In genomic region chr14:93976477-93977057, GRCh38 we compare ENCODE assay signal across 9 cellular contexts. TPM values are rescaled to one million over a fixed set of nuclear protein-coding genes. Genes with fewer than 3 reads are reported as not detected.
DNase-seq lines count a peak whose midpoint lies in the region; ATAC-seq and TF ChIP-seq lines count a peak whose summit lies in the region.
"Had no signal": no experiment of that assay in that cellular context is flagged by ENCODE, and none has a peak within 500 bp of the region (broad histone marks: within the 10 kb centered on the region; RNA-seq: fewer than 3 reads in every experiment).

Gene ASB2, minus strand, starts transcription at chr14:93976570. Its CDS starts 12,031 bp downstream, at chr14:93964539.

- H3K27ac ChIP-seq in foreskin keratinocyte = no peak within 1 kb of the TSS
- H3K27ac ChIP-seq: 22Rv1 had no signal

- H3K4me1 ChIP-seq in foreskin keratinocyte = no peaks in the 10 kb centered on the region

- peaks cover 14% of the 10 kb centered on the region for H3K27me3 ChIP-seq in foreskin keratinocyte

- H3K27me3 Mint-ChIP-seq in activated T-helper 2 cell treated with anti-CD3 and anti-CD28 coated beads, Interferon-gamma antibody, Interleukin-2, Interleukin-4, amounts not matched to agents 10 μg/mL and 5 μg/mL and 100 μg/mL, durations not matched to agents 14 hours and 24 hours and 36 hours (ENCODE audit: low read depth) = no peaks in the 10 kb centered on the region
- H3K27me3 Mint-ChIP-seq in naive thymus-derived CD8-positive, alpha-beta T cell = peaks cover 1 to 15% (median 6%) of the 10 kb centered on the region in 5 donors

- H3K4me1 Mint-ChIP-seq in activated T-helper 2 cell treated with anti-CD3 and anti-CD28 coated beads, Interferon-gamma antibody, Interleukin-2, Interleukin-4, amounts not matched to agents 10 μg/mL and 5 μg/mL and 100 μg/mL, durations not matched to agents 14 hours and 24 hours and 36 hours (ENCODE audit: low read depth) = peaks cover 82% of the 10 kb centered on the region
- peaks cover 26 to 66% (median 52%) of the 10 kb centered on the region in 4 donors for H3K4me1 Mint-ChIP-seq in naive thymus-derived CD8-positive, alpha-beta T cell

- TF ChIP-seq CTCF in foreskin keratinocyte (conservative IDR thresholded peaks at IDR 0.05) = no peak

- ATAC-seq in HG02981 (IDR thresholded peaks at IDR 0.05; ENCODE audit: unreplicated experiment) (peak; percentile 11), foreskin keratinocyte (no peak)
- no peak for ATAC-seq in naive thymus-derived CD8-positive, alpha-beta T cell

- POLR2A ChIA-PET in naive thymus-derived CD8-positive, alpha-beta T cell (lab: Charles Lee) = interaction anchor here (0.6 to 1.7 kb wide), 2 partner anchors 14 to 26 kb away, joined by 4 read pairs; no protein-coding TSS in a partner anchor

- peak within 1 kb of the TSS; percentile 83 for H3K4me3 Mint-ChIP-seq in activated T-helper 2 cell treated with anti-CD3 and anti-CD28 coated beads, Interferon-gamma antibody, Interleukin-2, Interleukin-4, amounts not matched to agents 10 μg/mL and 5 μg/mL and 100 μg/mL, durations not matched to agents 14 hours and 24 hours and 36 hours (ENCODE audit: low read depth)
- peak within 1 kb of the TSS in 7 of 10 donors; percentile 5 to 69 (median 49) for H3K4me3 Mint-ChIP-seq in naive thymus-derived CD8-positive, alpha-beta T cell

- peaks cover 42% of the 10 kb centered on the region for H3K36me3 Mint-ChIP-seq in activated T-helper 2 cell treated with anti-CD3 and anti-CD28 coated beads, Interferon-gamma antibody, Interleukin-2, Interleukin-4, amounts not matched to agents 10 μg/mL and 5 μg/mL and 100 μg/mL, durations not matched to agents 14 hours and 24 hours and 36 hours (ENCODE audit: low read depth)
- peaks cover 0 to 14% (median 9%) of the 10 kb centered on the region in 3 donors for H3K36me3 Mint-ChIP-seq in naive thymus-derived CD8-positive, alpha-beta T cell

- intact Hi-C loops in activated T-helper 2 cell treated with anti-CD3 and anti-CD28 coated beads, Interferon-gamma antibody, Interleukin-2, Interleukin-4, amounts not matched to agents 10 μg/mL and 5 μg/mL and 100 μg/mL, durations not matched to agents 14 hours and 24 hours and 36 hours (cut with micrococcal nuclease) = loop anchor here (1.0 to 10.0 kb wide), 8 partner anchors 13 to 1546 kb away; partner anchors contain the start of gene ITPK1

- DNase-seq in DMS53 (lab: John Stamatoyannopoulos, UW) (peak; percentile 8), DMS53 treated with DMSO at 0.1 percent for 48 hours (lab: John Stamatoyannopoulos, UW; ENCODE audit: unreplicated experiment) (no peak), NCI-H82 treated with DMSO at 0.1 percent for 48 hours (lab: John Stamatoyannopoulos, UW; ENCODE audit: unreplicated experiment) (no peak), foreskin keratinocyte (no peak), AG08395 (ENCODE audit: low spot score) (no peak)
- peak; percentile 37 for DNase-seq in activated T-helper 2 cell treated with anti-CD3 and anti-CD28 coated beads, Interferon-gamma antibody, Interleukin-2, Interleukin-4, amounts not matched to agents 10 μg/mL and 5 μg/mL and 100 μg/mL, durations not matched to agents 14 hours and 24 hours and 36 hours (ENCODE audit: low spot score)
- no peak for DNase-seq in naive thymus-derived CD8-positive, alpha-beta T cell

- H3K9me3 Mint-ChIP-seq in activated T-helper 2 cell treated with anti-CD3 and anti-CD28 coated beads, Interferon-gamma antibody, Interleukin-2, Interleukin-4, amounts not matched to agents 10 μg/mL and 5 μg/mL and 100 μg/mL, durations not matched to agents 14 hours and 24 hours and 36 hours = peaks cover 8% of the 10 kb centered on the region
- peaks cover 3 to 36% (median 19%) of the 10 kb centered on the region in 9 donors for H3K9me3 Mint-ChIP-seq in naive thymus-derived CD8-positive, alpha-beta T cell

- H3K27ac Mint-ChIP-seq in activated T-helper 2 cell treated with anti-CD3 and anti-CD28 coated beads, Interferon-gamma antibody, Interleukin-2, Interleukin-4, amounts not matched to agents 10 μg/mL and 5 μg/mL and 100 μg/mL, durations not matched to agents 14 hours and 24 hours and 36 hours = peak within 1 kb of the TSS; percentile 100
- peak within 1 kb of the TSS in 3 of 10 donors; percentile 37 to 62 (median 55) for H3K27ac Mint-ChIP-seq in naive thymus-derived CD8-positive, alpha-beta T cell

RNA-seq across cellular contexts. Expression of gene ASB2, which starts in this region (rescaled TPM):
- total RNA-seq in activated T-helper 2 cell treated with anti-CD3 and anti-CD28 coated beads, Interferon-gamma antibody, Interleukin-2, Interleukin-4, amounts not matched to agents 10 μg/mL and 5 μg/mL and 100 μg/mL, durations not matched to agents 14 hours and 24 hours and 36 hours = 19.8 TPM in 2 replicates
- total RNA-seq in naive thymus-derived CD8-positive, alpha-beta T cell = 1 to 10 TPM; 1.5 to 1.8 TPM
- 1 to 10 TPM in 1 of 3 donors, not detected in 2; 2.0 TPM for polyA plus RNA-seq in naive thymus-derived CD8-positive, alpha-beta T cell
- total RNA-seq in foreskin keratinocyte = not detected in 2 replicates
- 0.03 TPM in 1 of 2 replicates, not detected in the other for polyA plus RNA-seq in foreskin keratinocyte

Comparison
In these comparisons a context has a peak if more than half of its experiments do, and no peak if none do; other contexts are left out.
1. DNase-seq: peak in DMS53 (single experiment) and activated T-helper 2 cell treated with anti-CD3 and anti-CD28 coated beads, Interferon-gamma antibody, Interleukin-2, Interleukin-4, amounts not matched to agents 10 μg/mL and 5 μg/mL and 100 μg/mL, durations not matched to agents 14 hours and 24 hours and 36 hours (single experiment); none in DMS53 treated with DMSO at 0.1 percent for 48 hours (single experiment), naive thymus-derived CD8-positive, alpha-beta T cell (0 of 10), NCI-H82 treated with DMSO at 0.1 percent for 48 hours (single experiment), foreskin keratinocyte (0 of 2) and AG08395 (single experiment).